ENCODE assay signal across 12 cellular contexts in the genomic region with DNA sequence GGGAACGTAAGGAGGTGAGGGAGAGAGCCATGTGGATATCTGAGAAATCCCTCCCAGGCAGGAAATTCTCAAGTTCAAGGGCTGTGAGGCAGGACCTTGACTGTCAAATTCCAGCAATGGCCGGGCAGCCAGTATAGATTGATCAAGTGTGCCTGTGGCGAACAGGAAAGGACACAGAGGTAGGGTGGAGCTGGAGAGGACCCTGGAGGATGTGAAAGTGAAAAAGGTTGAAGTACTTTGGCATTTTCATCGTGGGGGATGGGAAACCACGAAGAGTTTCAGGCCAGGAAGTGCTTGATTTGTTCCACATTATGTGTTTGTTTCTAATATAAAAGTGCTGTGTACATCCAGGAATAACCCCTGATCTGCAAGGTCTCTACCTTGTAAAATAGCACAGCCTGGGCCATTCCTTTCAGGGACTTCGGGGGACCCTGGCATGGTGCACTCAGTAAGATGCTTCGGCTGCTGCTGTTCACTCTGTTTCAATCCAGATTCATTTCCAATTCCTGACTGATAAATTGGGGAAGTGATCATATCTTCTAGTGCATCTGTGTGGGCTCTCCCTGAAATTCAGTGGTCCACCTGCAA.
A peak's percentile ranks its signal among the peaks of the same experiment; 100 is the strongest.
DNase-seq lines count a peak whose midpoint lies in the region; ATAC-seq, FAIRE-seq and TF ChIP-seq lines count a peak whose summit lies in the region.
"Had no signal": no experiment of that assay in that cellular context is flagged by ENCODE, and none has a peak within 500 bp of the region (broad histone marks: within the 10 kb centered on the region; RNA-seq: fewer than 3 reads in every experiment).

No MANE protein-coding gene starts in this region.

- no peaks in the 10 kb centered on the region for H3K27me3 ChIP-seq in BLaER1 treated with 17β-estradiol and CSF1 and Interleukin-3, amounts not matched to agents 10 nM and 100 nM
- H3K27me3 ChIP-seq: colonic mucosa had no signal

- H3K27me3 Mint-ChIP-seq in activated naive CD8-positive, alpha-beta T cell treated with anti-CD3 and anti-CD28 coated beads, Interleukin-2, amount 10 ng/mL, durations not matched to agents 7 days and 5 days = no peaks in the 10 kb centered on the region
- peaks cover 10% of the 10 kb centered on the region for H3K27me3 Mint-ChIP-seq in nephron progenitor cell (ENCODE audit: low read depth, poor library complexity)
- H3K27me3 Mint-ChIP-seq: CD4-positive, CD25-positive, alpha-beta regulatory T cell had no signal

- TF ChIP-seq CTCF in nephron progenitor cell (IDR thresholded peaks at IDR 0.05) (no peak), D721Med (IDR thresholded peaks at IDR 0.05; ENCODE audit: insufficient read depth, missing control alignments) (no peak)

- 0 out of 22 replicates have a peak, but pooled peaks cover 0 to 2% (median 0%) of the 10 kb centered on the region in 11 experiments for H3K36me3 ChIP-seq in BLaER1 treated with 17β-estradiol and CSF1 and Interleukin-3, amounts not matched to agents 10 nM and 100 nM
- H3K36me3 ChIP-seq: colonic mucosa, heart left ventricle had no signal

- no peaks in the 10 kb centered on the region; a peak in 1 of 22 replicates for H3K9me3 ChIP-seq in BLaER1 treated with 17β-estradiol and CSF1 and Interleukin-3, amounts not matched to agents 10 nM and 100 nM (replicated peaks in 1 of 11)
- H3K9me3 ChIP-seq: colonic mucosa, heart left ventricle had no signal

- POLR2A ChIA-PET in activated naive CD8-positive, alpha-beta T cell treated with anti-CD3 and anti-CD28 coated beads, Interleukin-2, amount 10 ng/mL, durations not matched to agents 7 days and 5 days (lab: Charles Lee) = no interaction called here

- no peaks in the 10 kb centered on the region for H3K9me3 Mint-ChIP-seq in activated naive CD8-positive, alpha-beta T cell treated with anti-CD3 and anti-CD28 coated beads, Interleukin-2, amount 10 ng/mL, durations not matched to agents 7 days and 5 days
- H3K9me3 Mint-ChIP-seq in nephron progenitor cell = peaks cover 4% of the 10 kb centered on the region

- peak overlapping the region; percentile 75 for H3K27ac Mint-ChIP-seq in activated naive CD8-positive, alpha-beta T cell treated with anti-CD3 and anti-CD28 coated beads, Interleukin-2, amount 10 ng/mL, durations not matched to agents 7 days and 5 days
- H3K27ac Mint-ChIP-seq in nephron progenitor cell = no peak overlapping the region

- peaks cover 24% of the 10 kb centered on the region for H3K4me1 Mint-ChIP-seq in activated naive CD8-positive, alpha-beta T cell treated with anti-CD3 and anti-CD28 coated beads, Interleukin-2, amount 10 ng/mL, durations not matched to agents 7 days and 5 days
- H3K4me1 Mint-ChIP-seq in nephron progenitor cell = peaks cover 22% of the 10 kb centered on the region

- H3K4me2 ChIP-seq in BLaER1 treated with 17β-estradiol and CSF1 and Interleukin-3, amounts not matched to agents 10 nM and 100 nM = peak overlapping the region; percentile 50 to 70 (median 61)

- FAIRE-seq in D721Med (lab: Jason Lieb, UNC) = no peak

- peak overlapping the region in 2 of 11 experiments; percentile 7 to 37; a peak in 2 of 22 replicates for H3K27ac ChIP-seq in BLaER1 treated with 17β-estradiol and CSF1 and Interleukin-3, amounts not matched to agents 10 nM and 100 nM
- H3K27ac ChIP-seq: colonic mucosa, heart left ventricle had no signal

- peak overlapping the region; percentile 29 for H3K4me3 Mint-ChIP-seq in activated naive CD8-positive, alpha-beta T cell treated with anti-CD3 and anti-CD28 coated beads, Interleukin-2, amount 10 ng/mL, durations not matched to agents 7 days and 5 days
- H3K4me3 Mint-ChIP-seq in nephron progenitor cell = no peak overlapping the region
- H3K4me3 Mint-ChIP-seq: CD4-positive, CD25-positive, alpha-beta regulatory T cell had no signal

- peaks cover 24% of the 10 kb centered on the region for H3K36me3 Mint-ChIP-seq in activated naive CD8-positive, alpha-beta T cell treated with anti-CD3 and anti-CD28 coated beads, Interleukin-2, amount 10 ng/mL, durations not matched to agents 7 days and 5 days
- H3K36me3 Mint-ChIP-seq in nephron progenitor cell (ENCODE audit: low read depth) = no peaks in the 10 kb centered on the region

- intact Hi-C loops in posterior vena cava (cut with DNase I) = no loop called here

- no peak overlapping the region for H3K9ac ChIP-seq in BLaER1 treated with 17β-estradiol and CSF1 and Interleukin-3, amounts not matched to agents 10 nM and 100 nM

- ATAC-seq in GM19438 (IDR thresholded peaks at IDR 0.05; ENCODE audit: low read depth, unreplicated experiment) (peak; percentile 83), HG03520 (IDR thresholded peaks at IDR 0.05; ENCODE audit: unreplicated experiment) (peak; percentile 47)
- peak; percentile 87 for ATAC-seq in activated naive CD8-positive, alpha-beta T cell treated with anti-CD3 and anti-CD28 coated beads, Interleukin-2, amount 10 ng/mL, durations not matched to agents 7 days and 5 days (ENCODE audit: low read depth)
- ATAC-seq: heart left ventricle, SK-N-SH treated with all-trans-retinoic acid at 6 μM for 48 hours had no signal

- no peak overlapping the region for H3K4me3 ChIP-seq in BLaER1 treated with 17β-estradiol and CSF1 and Interleukin-3, amounts not matched to agents 10 nM and 100 nM
- H3K4me3 ChIP-seq: colonic mucosa had no signal

- peak; percentile 28 for DNase-seq in activated naive CD8-positive, alpha-beta T cell treated with anti-CD3 and anti-CD28 coated beads, Interleukin-2, amount 10 ng/mL, durations not matched to agents 7 days and 5 days
- DNase-seq in nephron progenitor cell = no peak
- no peak for DNase-seq in posterior vena cava (ENCODE audit: low spot score)
- DNase-seq in NCI-H2029 treated with DMSO at 0.1 percent for 48 hours (lab: John Stamatoyannopoulos, UW) = no peak
- no peak for DNase-seq in D721Med (ENCODE audit: insufficient read length, low spot score)
- DNase-seq: colonic mucosa, heart left ventricle had no signal

- no peaks in the 10 kb centered on the region for H4K20me1 ChIP-seq in BLaER1 treated with 17β-estradiol and CSF1 and Interleukin-3, amounts not matched to agents 10 nM and 100 nM

- peaks cover 11 to 26% (median 14%) of the 10 kb centered on the region in 10 experiments for H3K4me1 ChIP-seq in BLaER1 treated with 17β-estradiol and CSF1 and Interleukin-3, amounts not matched to agents 10 nM and 100 nM
- H3K4me1 ChIP-seq: colonic mucosa had no signal
